Comparison of ENCODE assay signal across 21 cellular contexts in genomic region chr14:39246618-39247017, GRCh38.
"Had no signal": no experiment of that assay in that cellular context is flagged by ENCODE, and none has a peak within 500 bp of the region (broad histone marks: within the 10 kb centered on the region; RNA-seq: fewer than 3 reads in every experiment).

No MANE protein-coding gene starts in this region.

- H3K4me3 ChIP-seq: coronary artery, esophagus squamous epithelium, hepatocyte, pancreas, psoas muscle, skin epidermis, stomach, transverse colon had no signal

- H3K79me2 ChIP-seq: hepatocyte had no signal

- H3K4me1 ChIP-seq: esophagus squamous epithelium, pancreas, psoas muscle, stomach, transverse colon had no signal

- H3K27ac Mint-ChIP-seq: activated CD8-positive, alpha-beta T cell treated with anti-CD3 and anti-CD28 coated beads, Interleukin-2, amount 10 ng/mL, durations not matched to agents 7 days and 5 days; activated naive CD4-positive, alpha-beta T cell treated with anti-CD3 and anti-CD28 coated beads, Interleukin-2, amount 50 U/mL, for 72 hours; activated T-helper 1 cell treated with anti-CD3 and anti-CD28 coated beads, Interleukin-12 subunit alpha, Interleukin-12 subunit beta, Interleukin-2, Interleukin-4 antibody, amounts not matched to agents 30 ng/mL and 10 ng/mL and 1 ng/mL, durations not matched to agents 14 hours and 24 hours and 36 hours; immature natural killer cell; natural killer cell treated with Interleukin-12 subunit alpha and Interleukin-12 subunit beta and Interleukin-15 and Interleukin-18, amount 100 ng/mL, for 72 hours; stimulated activated memory B cell treated with anti-CD40 and anti-IgM and Interleukin-4, amounts not matched to agents 10 μg/mL and 1 μg/mL and 100 μg/mL, for 72 hours; T-cell had no signal

- H3K4me3 Mint-ChIP-seq: activated CD8-positive, alpha-beta T cell treated with anti-CD3 and anti-CD28 coated beads, Interleukin-2, amount 10 ng/mL, durations not matched to agents 7 days and 5 days; activated T-helper 1 cell treated with anti-CD3 and anti-CD28 coated beads, Interleukin-12 subunit alpha, Interleukin-12 subunit beta, Interleukin-2, Interleukin-4 antibody, amounts not matched to agents 30 ng/mL and 10 ng/mL and 1 ng/mL, durations not matched to agents 14 hours and 24 hours and 36 hours; immature natural killer cell; natural killer cell treated with Interleukin-12 subunit alpha and Interleukin-12 subunit beta and Interleukin-15 and Interleukin-18, amount 100 ng/mL, for 72 hours; stimulated activated memory B cell treated with anti-CD40 and anti-IgM and Interleukin-4, amounts not matched to agents 10 μg/mL and 1 μg/mL and 100 μg/mL, for 72 hours; T-cell had no signal

- H3K27me3 ChIP-seq: esophagus squamous epithelium, hepatocyte, pancreas, stomach, transverse colon had no signal

- ATAC-seq: activated CD8-positive, alpha-beta T cell treated with anti-CD3 and anti-CD28 coated beads, Interleukin-2, amount 10 ng/mL, durations not matched to agents 7 days and 5 days; activated naive CD4-positive, alpha-beta T cell treated with anti-CD3 and anti-CD28 coated beads, Interleukin-2, amount 50 U/mL, for 72 hours; left ventricle myocardium superior; natural killer cell treated with Interleukin-12 subunit alpha and Interleukin-12 subunit beta and Interleukin-15 and Interleukin-18, amount 100 ng/mL, for 72 hours; pancreas; psoas muscle; right cardiac atrium; stimulated activated memory B cell treated with anti-CD40 and anti-IgM and Interleukin-4, amounts not matched to agents 10 μg/mL and 1 μg/mL and 100 μg/mL, for 72 hours; T-cell had no signal

- H3K4me1 Mint-ChIP-seq: immature natural killer cell; stimulated activated memory B cell treated with anti-CD40 and anti-IgM and Interleukin-4, amounts not matched to agents 10 μg/mL and 1 μg/mL and 100 μg/mL, for 72 hours; T-cell had no signal

- H3K27ac ChIP-seq: coronary artery, esophagus squamous epithelium, hepatocyte, pancreas, psoas muscle, skin epidermis, stomach, transverse colon had no signal

- DNase-seq: activated CD4-positive, alpha-beta T cell treated with anti-CD3 and anti-CD28 coated beads for 1 hour; activated CD4-positive, alpha-beta T cell treated with anti-CD3 and anti-CD28 coated beads, Interleukin-2, amount 50 U/mL, for 1 hour; activated CD8-positive, alpha-beta T cell treated with anti-CD3 and anti-CD28 coated beads, Interleukin-2, amount 10 ng/mL, durations not matched to agents 7 days and 5 days; activated gamma-delta T cell; esophagus squamous epithelium; immature natural killer cell; left ventricle myocardium superior; pancreas; psoas muscle; right cardiac atrium; stimulated activated CD4-positive, alpha-beta T cell treated with anti-CD3 and anti-CD28 coated beads, Interleukin-2, amount 100 ng/mL, for 24 hours; stomach; T-cell; transverse colon had no signal

- H3K4me2 ChIP-seq: hepatocyte had no signal

- H2AFZ ChIP-seq: hepatocyte had no signal

- H3K36me3 ChIP-seq: esophagus squamous epithelium, pancreas, transverse colon had no signal

- H3K36me3 Mint-ChIP-seq: activated naive CD4-positive, alpha-beta T cell treated with anti-CD3 and anti-CD28 coated beads, Interleukin-2, amount 50 U/mL, for 72 hours; immature natural killer cell; natural killer cell treated with Interleukin-12 subunit alpha and Interleukin-12 subunit beta and Interleukin-15 and Interleukin-18, amount 100 ng/mL, for 72 hours; stimulated activated memory B cell treated with anti-CD40 and anti-IgM and Interleukin-4, amounts not matched to agents 10 μg/mL and 1 μg/mL and 100 μg/mL, for 72 hours; T-cell had no signal

- H3K9me3 ChIP-seq: esophagus squamous epithelium, pancreas, psoas muscle, stomach, transverse colon had no signal

- H3K9me3 Mint-ChIP-seq: activated naive CD4-positive, alpha-beta T cell treated with anti-CD3 and anti-CD28 coated beads, Interleukin-2, amount 50 U/mL, for 72 hours; activated T-helper 1 cell treated with anti-CD3 and anti-CD28 coated beads, Interleukin-12 subunit alpha, Interleukin-12 subunit beta, Interleukin-2, Interleukin-4 antibody, amounts not matched to agents 30 ng/mL and 10 ng/mL and 1 ng/mL, durations not matched to agents 14 hours and 24 hours and 36 hours; immature natural killer cell; natural killer cell treated with Interleukin-12 subunit alpha and Interleukin-12 subunit beta and Interleukin-15 and Interleukin-18, amount 100 ng/mL, for 72 hours; stimulated activated memory B cell treated with anti-CD40 and anti-IgM and Interleukin-4, amounts not matched to agents 10 μg/mL and 1 μg/mL and 100 μg/mL, for 72 hours; T-cell had no signal
